9 cellular contexts compared by ENCODE assay signal in the genomic region with DNA sequence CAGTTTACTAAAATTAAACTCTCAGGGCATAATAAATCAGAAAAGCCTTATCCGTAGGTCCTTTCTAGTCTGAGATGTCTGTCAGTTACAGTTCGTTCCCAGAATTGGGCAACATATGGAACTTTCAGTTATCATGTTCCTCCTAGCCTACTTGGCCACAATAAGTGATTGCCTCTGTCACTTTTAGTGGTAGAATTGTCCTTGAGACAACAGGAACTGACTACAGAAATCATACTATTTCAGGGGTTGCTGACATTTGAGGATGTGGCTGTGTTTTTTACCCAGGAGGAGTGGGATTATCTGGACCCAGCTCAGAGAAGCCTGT. TPM values are rescaled to one million over a fixed set of nuclear protein-coding genes. Genes with fewer than 3 reads are reported as not detected.
A peak's percentile ranks its signal among the peaks of the same experiment; 100 is the strongest.
DNase-seq lines count a peak whose midpoint lies in the region; ATAC-seq, FAIRE-seq and TF ChIP-seq lines count a peak whose summit lies in the region.
"Had no signal": no experiment of that assay in that cellular context is flagged by ENCODE, and none has a peak within 500 bp of the region (broad histone marks: within the 10 kb centered on the region; RNA-seq: fewer than 3 reads in every experiment).

No MANE protein-coding gene starts in this region.

- no peaks in the 10 kb centered on the region for H3K27me3 Mint-ChIP-seq in activated T-cell treated with anti-CD3 and anti-CD28 coated beads, Interleukin-2, amount 50 U/mL, for 24 hours

- in situ Hi-C loops in G401 (cut with HindIII; ENCODE audit: low sequenced_read_pairs) = no loop called here

- no peak for TF ChIP-seq CTCF in kidney (IDR thresholded peaks at IDR 0.05; ENCODE audit: borderline replicate concordance, extremely low read depth, insufficient read depth)

- peak overlapping the region; percentile 78 to 96 for H3K4me3 ChIP-seq in kidney (ENCODE audit: low read length in 2 of 2)
- peak overlapping the region; percentile 86 for H3K4me3 ChIP-seq in thymus (ENCODE audit: low read length)

- H3K9me3 ChIP-seq in kidney (ENCODE audit: control insufficient read depth in 1 of 2, low read length in 2 of 2) = peaks cover 5 to 11% of the 10 kb centered on the region in 2 donors
- no peaks in the 10 kb centered on the region for H3K9me3 ChIP-seq in thymus (ENCODE audit: control insufficient read depth)

- H3K4me1 Mint-ChIP-seq in activated T-cell treated with anti-CD3 and anti-CD28 coated beads, Interleukin-2, amount 50 U/mL, for 24 hours (ENCODE audit: low read depth) = peaks cover 71% of the 10 kb centered on the region

- H3K36me3 ChIP-seq in kidney (ENCODE audit: control insufficient read depth in 1 of 2, insufficient read depth in 2 of 2, low read length in 2 of 2) (peaks cover 22 to 36% of the 10 kb centered on the region in 2 donors), thymus (ENCODE audit: control insufficient read depth, insufficient read depth) (peaks cover 10% of the 10 kb centered on the region)

- peaks cover 33% of the 10 kb centered on the region for H3K9me3 Mint-ChIP-seq in activated T-cell treated with anti-CD3 and anti-CD28 coated beads, Interleukin-2, amount 50 U/mL, for 24 hours
- peaks cover 13 to 41% of the 10 kb centered on the region in 2 donors for H3K9me3 Mint-ChIP-seq in activated naive CD4-positive, alpha-beta T cell treated with anti-CD3 and anti-CD28 coated beads, Interleukin-2, amount 50 U/mL, for 72 hours

- H3K27ac ChIP-seq in kidney (ENCODE audit: low read depth in 2 of 2, low read length in 2 of 2) = peak overlapping the region in 1 of 2 donors; percentile 56
- H3K27ac ChIP-seq in thymus (ENCODE audit: low read depth) = no peak overlapping the region

- DNase-seq in activated T-cell treated with anti-CD3 and anti-CD28 coated beads, Interleukin-2, amount 50 U/mL, for 24 hours = no peak
- no peak for DNase-seq in activated T-cell treated with anti-CD3 and anti-CD28 coated beads, Interleukin-2, amount 50 U/mL, for 48 hours
- DNase-seq in activated naive CD4-positive, alpha-beta T cell treated with anti-CD3 and anti-CD28 coated beads, Interleukin-2, amount 50 U/mL, for 72 hours (ENCODE audit: low spot score in 2 of 2) = no peak
- no peak for DNase-seq in kidney
- DNase-seq in G401 (ENCODE audit: low spot score) = no peak
- no peak for DNase-seq in NCI-H187 (lab: John Stamatoyannopoulos, UW)
- no peak for DNase-seq in stimulated activated CD4-positive, alpha-beta T cell treated with anti-CD3 and anti-CD28 coated beads, Interleukin-4, amount 100 ng/mL, for 24 hours

- peaks cover 96% of the 10 kb centered on the region for H3K36me3 Mint-ChIP-seq in activated T-cell treated with anti-CD3 and anti-CD28 coated beads, Interleukin-2, amount 50 U/mL, for 24 hours (ENCODE audit: low read depth)
- peaks cover 68 to 77% of the 10 kb centered on the region in 2 donors for H3K36me3 Mint-ChIP-seq in activated naive CD4-positive, alpha-beta T cell treated with anti-CD3 and anti-CD28 coated beads, Interleukin-2, amount 50 U/mL, for 72 hours

- H3K4me1 ChIP-seq in kidney (ENCODE audit: control insufficient read depth in 1 of 2, insufficient read depth in 1 of 2, low read depth in 1 of 2, low read length in 2 of 2) (peaks cover 8% of the 10 kb centered on the region in 2 donors), thymus (ENCODE audit: control insufficient read depth, insufficient read depth, low read length) (peaks cover 16% of the 10 kb centered on the region)

- WGBS in thymus = 12% methylated on average over 2 of the region's 2 CpGs

- ATAC-seq in activated naive CD4-positive, alpha-beta T cell treated with anti-CD3 and anti-CD28 coated beads, Interleukin-2, amount 50 U/mL, for 72 hours = no peak

- H3K27me3 ChIP-seq in thymus (ENCODE audit: control insufficient read depth, insufficient read depth) = no peaks in the 10 kb centered on the region

- peak overlapping the region; percentile 100 for H3K4me3 Mint-ChIP-seq in activated T-cell treated with anti-CD3 and anti-CD28 coated beads, Interleukin-2, amount 50 U/mL, for 24 hours

- H3K27ac Mint-ChIP-seq in activated T-cell treated with anti-CD3 and anti-CD28 coated beads, Interleukin-2, amount 50 U/mL, for 24 hours = peak overlapping the region; percentile 100
- peak overlapping the region; percentile 93 to 99 for H3K27ac Mint-ChIP-seq in activated naive CD4-positive, alpha-beta T cell treated with anti-CD3 and anti-CD28 coated beads, Interleukin-2, amount 50 U/mL, for 72 hours

- peak overlapping the region; percentile 80 to 85 for H3K9ac ChIP-seq in kidney (ENCODE audit: low read length in 2 of 2)

- intact Hi-C loops in kidney (cut with DNase I) = no loop called here

- no peak for FAIRE-seq in kidney (lab: Jason Lieb, UNC)
- FAIRE-seq: G401.6 had no signal

RNA-seq across cellular contexts. Expression of a gene that starts 1.0 kb away (rescaled TPM):
- total RNA-seq in activated naive CD4-positive, alpha-beta T cell treated with anti-CD3 and anti-CD28 coated beads, Interleukin-2, amount 50 U/mL, for 72 hours = 10 to 100 TPM in 1 of 2 donors, 1 to 10 TPM in 1; 8.8 to 10.5 TPM
- total RNA-seq in kidney = 22.9 TPM
- polyA plus RNA-seq in kidney (ENCODE audit: insufficient read depth, low read depth, low replicate concordance) (13.1 TPM), thymus (13.6 TPM)
- 12.8 and 23.6 TPM in 2 replicates for total RNA-seq in G401 (2014; rRNA removed; shearing (Covaris generic))

RNA-seq across cellular contexts. Expression of a gene that starts 1.2 kb away (rescaled TPM):
- 10 to 100 TPM in 1 of 2 donors, 1 to 10 TPM in 1; 9.5 to 14.1 TPM for total RNA-seq in activated naive CD4-positive, alpha-beta T cell treated with anti-CD3 and anti-CD28 coated beads, Interleukin-2, amount 50 U/mL, for 72 hours
- 12.1 TPM for total RNA-seq in kidney
- polyA plus RNA-seq in kidney (ENCODE audit: insufficient read depth, low read depth, low replicate concordance) (17.5 TPM), thymus (13.5 TPM)
- 30.0 and 36.4 TPM in 2 replicates for total RNA-seq in G401 (2014; rRNA removed; shearing (Covaris generic))

RNA-seq across cellular contexts. Expression of a gene that starts 14.8 kb away (rescaled TPM):
- total RNA-seq in activated naive CD4-positive, alpha-beta T cell treated with anti-CD3 and anti-CD28 coated beads, Interleukin-2, amount 50 U/mL, for 72 hours = not detected
- 0.09 TPM for total RNA-seq in kidney
- polyA plus RNA-seq in kidney (ENCODE audit: insufficient read depth, low read depth, low replicate concordance) = 0.15 TPM
- polyA plus RNA-seq in thymus = 0.11 TPM
- total RNA-seq in G401 (2014; rRNA removed; shearing (Covaris generic)) = not detected in 2 replicates

RNA-seq across cellular contexts. Expression of a gene that starts 36.0 kb away (rescaled TPM):
- not detected for total RNA-seq in activated naive CD4-positive, alpha-beta T cell treated with anti-CD3 and anti-CD28 coated beads, Interleukin-2, amount 50 U/mL, for 72 hours
- 11.0 TPM for total RNA-seq in kidney
- polyA plus RNA-seq in kidney (ENCODE audit: insufficient read depth, low read depth, low replicate concordance) (4,265 TPM), thymus (9.1 TPM)
- not detected in 2 replicates for total RNA-seq in G401 (2014; rRNA removed; shearing (Covaris generic))
